Comparison of ENCODE assay signal across 1 cellular context in the genomic region with DNA sequence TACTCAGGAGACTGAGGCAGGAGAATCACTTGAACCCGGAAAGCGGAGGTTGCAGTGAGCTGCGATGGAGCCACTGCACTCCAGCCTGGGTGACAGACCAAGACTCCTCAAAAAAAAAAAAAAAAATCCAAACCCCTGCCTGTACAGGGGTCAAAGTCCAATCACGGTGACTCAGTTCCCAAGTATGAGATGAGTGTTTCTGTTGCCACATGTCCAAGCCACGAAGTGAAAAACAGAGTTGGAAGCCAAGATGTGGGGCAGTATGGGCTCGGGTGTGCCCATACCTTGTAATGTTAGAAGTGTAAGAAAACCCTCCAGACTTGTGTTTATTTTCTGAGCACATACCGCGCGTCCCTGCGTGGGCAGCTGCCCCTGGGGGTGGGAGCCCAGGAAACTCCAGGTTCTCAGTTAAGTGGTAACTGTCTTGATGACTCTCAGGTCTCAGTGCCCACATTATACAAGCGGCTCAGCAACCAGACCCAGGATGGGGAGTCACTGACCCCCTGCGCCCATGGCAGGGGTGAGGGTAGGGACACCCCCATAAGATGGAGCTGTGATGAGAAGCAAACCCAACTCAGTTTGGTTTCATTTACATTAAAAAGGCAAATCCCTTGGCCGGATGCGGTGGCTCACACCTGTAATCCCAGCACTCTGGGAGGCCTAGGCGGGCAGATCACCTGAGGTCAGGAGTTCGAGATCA.
TF ChIP-seq lines count a peak whose summit lies in the region.

No MANE protein-coding gene starts in this region.

TF ChIP-seq in HepG2, 621 proteins besides CTCF, POLR2A, EP300 and RAD21 (continues in another document):
- TF ChIP-seq FOXK1 (CRISPR knock-in tag; IDR thresholded peaks at IDR 0.05; ENCODE audit: borderline replicate concordance, low read depth) (peak; percentile 10; the same call in 1 of the 2 replicates), ZNF256 (CRISPR knock-in tag; conservative IDR thresholded peaks at IDR 0.05) (no peak), MXI1 (IDR thresholded peaks at IDR 0.05; ENCODE audit: borderline replicate concordance, low read depth, low read length) (peak; percentile 77; the same call in 1 of the 3 replicates), ZNF776 (CRISPR knock-in tag; IDR thresholded peaks at IDR 0.05) (no peak), CEBPB (IDR thresholded peaks at IDR 0.05; ENCODE audit: borderline replicate concordance, low read depth, low read length) (peak; percentile 84; the same call in 1 of the 2 replicates), ZNF747 (CRISPR knock-in tag; IDR thresholded peaks at IDR 0.05; ENCODE audit: borderline replicate concordance) (0 out of 2 replicates have a peak, but pooled peaks have one; percentile 11), SMC3 (IDR thresholded peaks at IDR 0.05; ENCODE audit: low read length) (peak; percentile 8; the same call in 1 of the 2 replicates), GFI1 (CRISPR knock-in tag; IDR thresholded peaks at IDR 0.05; ENCODE audit: borderline replicate concordance) (peak; percentile 16; the same call in 1 of the 2 replicates), ZFP36L2 (CRISPR knock-in tag; IDR thresholded peaks at IDR 0.05) (no peak), KDM6A (CRISPR knock-in tag; IDR thresholded peaks at IDR 0.05; ENCODE audit: low read depth) (peak; percentile 53; the same call in 1 of the 2 replicates), MEF2D (CRISPR knock-in tag; IDR thresholded peaks at IDR 0.05) (0 out of 2 replicates have a peak, but pooled peaks have one; percentile 12), SOX6 (IDR thresholded peaks at IDR 0.05) (no peak), SOX6 (CRISPR knock-in tag; IDR thresholded peaks at IDR 0.05) (no peak), FOSL1 (CRISPR knock-in tag; IDR thresholded peaks at IDR 0.05; ENCODE audit: borderline replicate concordance) (peak; percentile 91), ZNF432 (CRISPR knock-in tag; IDR thresholded peaks at IDR 0.05; ENCODE audit: borderline replicate concordance) (no peak), POLR2AphosphoS5 (IDR thresholded peaks at IDR 0.05; ENCODE audit: low read depth, low read length) (peak; percentile 8; the same call in 1 of the 2 replicates), MYC (CRISPR knock-in tag; IDR thresholded peaks at IDR 0.05; ENCODE audit: borderline replicate concordance) (peak; percentile 18; the same call in 1 of the 2 replicates), KDM1A (CRISPR knock-in tag; IDR thresholded peaks at IDR 0.05) (peak; percentile 24; the same call in 1 of the 2 replicates), SOX5 (CRISPR knock-in tag; IDR thresholded peaks at IDR 0.05; ENCODE audit: borderline replicate concordance) (peak; percentile 38; the same call in 1 of the 2 replicates), ZNF350 (CRISPR knock-in tag; IDR thresholded peaks at IDR 0.05; ENCODE audit: borderline replicate concordance, low read depth) (0 out of 2 replicates have a peak, but pooled peaks have one; percentile 15), ZNF224 (CRISPR knock-in tag; IDR thresholded peaks at IDR 0.05) (0 out of 2 replicates have a peak, but pooled peaks have one; percentile 1), JUND (CRISPR knock-in tag; IDR thresholded peaks at IDR 0.05) (peak; percentile 89), MEIS2 (CRISPR knock-in tag; IDR thresholded peaks at IDR 0.05) (no peak), GATAD2A (CRISPR knock-in tag; IDR thresholded peaks at IDR 0.05) (peak; percentile 70; the same call in 1 of the 2 replicates), TAF1 (CRISPR knock-in tag; IDR thresholded peaks at IDR 0.05) (peak; percentile 16; the same call in 1 of the 2 replicates), HDAC1 (CRISPR knock-in tag; IDR thresholded peaks at IDR 0.05) (peak; percentile 11; the same call in 1 of the 2 replicates), NCOR1 (IDR thresholded peaks at IDR 0.05; ENCODE audit: borderline replicate concordance, low read length) (peak; percentile 84), PRPF4 (IDR thresholded peaks at IDR 0.05; ENCODE audit: low read depth, low read length, poor library complexity, severe bottlenecking) (no peak), NR2F2 (IDR thresholded peaks at IDR 0.05; ENCODE audit: borderline replicate concordance, low read depth) (0 out of 2 replicates have a peak, but pooled peaks have one; percentile 24), ZNF460 (CRISPR knock-in tag; IDR thresholded peaks at IDR 0.05; ENCODE audit: borderline replicate concordance) (peak; percentile 89), MED1 (CRISPR knock-in tag; IDR thresholded peaks at IDR 0.05) (peak; percentile 50; the same call in 1 of the 2 replicates), NCOA1 (CRISPR knock-in tag; IDR thresholded peaks at IDR 0.05) (0 out of 2 replicates have a peak, but pooled peaks have one; percentile 28), MAZ (IDR thresholded peaks at IDR 0.05; ENCODE audit: borderline replicate concordance, low read depth, low read length) (0 out of 2 replicates have a peak, but pooled peaks have one; percentile 7), MAZ (CRISPR knock-in tag; IDR thresholded peaks at IDR 0.05; ENCODE audit: low read depth) (no peak), NFIC (IDR thresholded peaks at IDR 0.05; ENCODE audit: low read length) (peak; percentile 32; the same call in 1 of the 2 replicates), CEBPG (CRISPR knock-in tag; IDR thresholded peaks at IDR 0.05) (peak; percentile 67), ZNF607 (CRISPR knock-in tag; IDR thresholded peaks at IDR 0.05; ENCODE audit: borderline replicate concordance) (no peak), KLF16 (CRISPR knock-in tag; IDR thresholded peaks at IDR 0.05) (0 out of 4 replicates have a peak, but pooled peaks of 1 of the 2 experiments have one; percentile 25), ZFAT (CRISPR knock-in tag; conservative IDR thresholded peaks at IDR 0.05) (no peak), HNF4G (IDR thresholded peaks at IDR 0.05; ENCODE audit: borderline replicate concordance, low read depth, low read length) (peak; percentile 78; the same call in 1 of the 2 replicates), HNF4G (CRISPR knock-in tag; IDR thresholded peaks at IDR 0.05; ENCODE audit: borderline replicate concordance, low read depth) (no peak; the same call in 1 of the 2 replicates), NKX3-1 (CRISPR knock-in tag; IDR thresholded peaks at IDR 0.05) (no peak)
- TF ChIP-seq, protein P1, sequence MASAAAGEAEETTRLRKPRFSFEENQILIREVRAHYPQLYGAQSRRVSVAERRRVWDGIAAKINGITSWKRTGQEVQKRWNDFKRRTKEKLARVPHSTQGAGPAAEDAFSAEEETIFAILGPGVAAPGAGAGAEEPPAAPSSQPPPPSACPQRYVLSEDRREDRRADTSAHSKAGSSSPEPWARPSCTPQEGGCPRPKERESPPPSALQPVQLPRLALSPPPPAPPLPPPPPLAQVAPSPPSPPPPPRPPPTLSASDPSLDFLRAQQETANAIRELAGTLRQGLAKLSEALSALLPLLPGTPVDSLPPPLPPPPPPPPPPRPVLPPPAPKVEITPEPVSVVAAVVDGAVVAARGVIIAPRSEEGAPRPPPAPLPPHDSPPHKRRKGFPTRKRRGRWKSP (CRISPR knock-in tag; IDR thresholded peaks at IDR 0.05), result 0 out of 2 replicates have a peak, but pooled peaks have one; percentile 10
- TF ChIP-seq, protein P2, sequence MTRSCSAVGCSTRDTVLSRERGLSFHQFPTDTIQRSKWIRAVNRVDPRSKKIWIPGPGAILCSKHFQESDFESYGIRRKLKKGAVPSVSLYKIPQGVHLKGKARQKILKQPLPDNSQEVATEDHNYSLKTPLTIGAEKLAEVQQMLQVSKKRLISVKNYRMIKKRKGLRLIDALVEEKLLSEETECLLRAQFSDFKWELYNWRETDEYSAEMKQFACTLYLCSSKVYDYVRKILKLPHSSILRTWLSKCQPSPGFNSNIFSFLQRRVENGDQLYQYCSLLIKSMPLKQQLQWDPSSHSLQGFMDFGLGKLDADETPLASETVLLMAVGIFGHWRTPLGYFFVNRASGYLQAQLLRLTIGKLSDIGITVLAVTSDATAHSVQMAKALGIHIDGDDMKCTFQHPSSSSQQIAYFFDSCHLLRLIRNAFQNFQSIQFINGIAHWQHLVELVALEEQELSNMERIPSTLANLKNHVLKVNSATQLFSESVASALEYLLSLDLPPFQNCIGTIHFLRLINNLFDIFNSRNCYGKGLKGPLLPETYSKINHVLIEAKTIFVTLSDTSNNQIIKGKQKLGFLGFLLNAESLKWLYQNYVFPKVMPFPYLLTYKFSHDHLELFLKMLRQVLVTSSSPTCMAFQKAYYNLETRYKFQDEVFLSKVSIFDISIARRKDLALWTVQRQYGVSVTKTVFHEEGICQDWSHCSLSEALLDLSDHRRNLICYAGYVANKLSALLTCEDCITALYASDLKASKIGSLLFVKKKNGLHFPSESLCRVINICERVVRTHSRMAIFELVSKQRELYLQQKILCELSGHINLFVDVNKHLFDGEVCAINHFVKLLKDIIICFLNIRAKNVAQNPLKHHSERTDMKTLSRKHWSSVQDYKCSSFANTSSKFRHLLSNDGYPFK (CRISPR knock-in tag; IDR thresholded peaks at IDR 0.05; ENCODE audit: borderline replicate concordance), result peak; percentile 1; the same call in 1 of the 2 replicates
- TF ChIP-seq, protein P3, sequence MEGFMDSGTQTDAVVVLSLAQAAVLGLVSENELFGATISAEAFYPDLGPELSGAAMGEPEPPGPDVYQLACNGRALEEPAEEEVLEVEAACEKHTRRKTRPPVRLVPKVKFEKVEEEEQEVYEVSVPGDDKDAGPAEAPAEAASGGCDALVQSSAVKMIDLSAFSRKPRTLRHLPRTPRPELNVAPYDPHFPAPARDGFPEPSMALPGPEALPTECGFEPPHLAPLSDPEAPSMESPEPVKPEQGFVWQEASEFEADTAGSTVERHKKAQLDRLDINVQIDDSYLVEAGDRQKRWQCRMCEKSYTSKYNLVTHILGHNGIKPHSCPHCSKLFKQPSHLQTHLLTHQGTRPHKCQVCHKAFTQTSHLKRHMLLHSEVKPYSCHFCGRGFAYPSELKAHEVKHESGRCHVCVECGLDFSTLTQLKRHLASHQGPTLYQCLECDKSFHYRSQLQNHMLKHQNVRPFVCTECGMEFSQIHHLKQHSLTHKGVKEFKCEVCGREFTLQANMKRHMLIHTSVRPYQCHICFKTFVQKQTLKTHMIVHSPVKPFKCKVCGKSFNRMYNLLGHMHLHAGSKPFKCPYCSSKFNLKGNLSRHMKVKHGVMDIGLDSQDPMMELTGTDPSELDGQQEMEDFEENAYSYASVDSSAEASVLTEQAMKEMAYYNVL (CRISPR knock-in tag; IDR thresholded peaks at IDR 0.05; ENCODE audit: borderline replicate concordance), result 0 out of 2 replicates have a peak, but pooled peaks have one; percentile 13
- TF ChIP-seq, protein P4, sequence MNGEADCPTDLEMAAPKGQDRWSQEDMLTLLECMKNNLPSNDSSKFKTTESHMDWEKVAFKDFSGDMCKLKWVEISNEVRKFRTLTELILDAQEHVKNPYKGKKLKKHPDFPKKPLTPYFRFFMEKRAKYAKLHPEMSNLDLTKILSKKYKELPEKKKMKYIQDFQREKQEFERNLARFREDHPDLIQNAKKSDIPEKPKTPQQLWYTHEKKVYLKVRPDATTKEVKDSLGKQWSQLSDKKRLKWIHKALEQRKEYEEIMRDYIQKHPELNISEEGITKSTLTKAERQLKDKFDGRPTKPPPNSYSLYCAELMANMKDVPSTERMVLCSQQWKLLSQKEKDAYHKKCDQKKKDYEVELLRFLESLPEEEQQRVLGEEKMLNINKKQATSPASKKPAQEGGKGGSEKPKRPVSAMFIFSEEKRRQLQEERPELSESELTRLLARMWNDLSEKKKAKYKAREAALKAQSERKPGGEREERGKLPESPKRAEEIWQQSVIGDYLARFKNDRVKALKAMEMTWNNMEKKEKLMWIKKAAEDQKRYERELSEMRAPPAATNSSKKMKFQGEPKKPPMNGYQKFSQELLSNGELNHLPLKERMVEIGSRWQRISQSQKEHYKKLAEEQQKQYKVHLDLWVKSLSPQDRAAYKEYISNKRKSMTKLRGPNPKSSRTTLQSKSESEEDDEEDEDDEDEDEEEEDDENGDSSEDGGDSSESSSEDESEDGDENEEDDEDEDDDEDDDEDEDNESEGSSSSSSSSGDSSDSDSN (CRISPR knock-in tag; IDR thresholded peaks at IDR 0.05), result no peak
- TF ChIP-seq, protein P5, sequence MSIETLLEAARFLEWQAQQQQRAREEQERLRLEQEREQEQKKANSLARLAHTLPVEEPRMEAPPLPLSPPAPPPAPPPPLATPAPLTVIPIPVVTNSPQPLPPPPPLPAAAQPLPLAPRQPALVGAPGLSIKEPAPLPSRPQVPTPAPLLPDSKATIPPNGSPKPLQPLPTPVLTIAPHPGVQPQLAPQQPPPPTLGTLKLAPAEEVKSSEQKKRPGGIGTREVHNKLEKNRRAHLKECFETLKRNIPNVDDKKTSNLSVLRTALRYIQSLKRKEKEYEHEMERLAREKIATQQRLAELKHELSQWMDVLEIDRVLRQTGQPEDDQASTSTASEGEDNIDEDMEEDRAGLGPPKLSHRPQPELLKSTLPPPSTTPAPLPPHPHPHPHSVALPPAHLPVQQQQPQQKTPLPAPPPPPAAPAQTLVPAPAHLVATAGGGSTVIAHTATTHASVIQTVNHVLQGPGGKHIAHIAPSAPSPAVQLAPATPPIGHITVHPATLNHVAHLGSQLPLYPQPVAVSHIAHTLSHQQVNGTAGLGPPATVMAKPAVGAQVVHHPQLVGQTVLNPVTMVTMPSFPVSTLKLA (IDR thresholded peaks at IDR 0.05), result peak; percentile 53
- TF ChIP-seq, protein P6, sequence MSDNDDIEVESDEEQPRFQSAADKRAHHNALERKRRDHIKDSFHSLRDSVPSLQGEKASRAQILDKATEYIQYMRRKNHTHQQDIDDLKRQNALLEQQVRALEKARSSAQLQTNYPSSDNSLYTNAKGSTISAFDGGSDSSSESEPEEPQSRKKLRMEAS (IDR thresholded peaks at IDR 0.05), result peak; percentile 44; the same call in 1 of the 2 replicates
- TF ChIP-seq, protein P7, sequence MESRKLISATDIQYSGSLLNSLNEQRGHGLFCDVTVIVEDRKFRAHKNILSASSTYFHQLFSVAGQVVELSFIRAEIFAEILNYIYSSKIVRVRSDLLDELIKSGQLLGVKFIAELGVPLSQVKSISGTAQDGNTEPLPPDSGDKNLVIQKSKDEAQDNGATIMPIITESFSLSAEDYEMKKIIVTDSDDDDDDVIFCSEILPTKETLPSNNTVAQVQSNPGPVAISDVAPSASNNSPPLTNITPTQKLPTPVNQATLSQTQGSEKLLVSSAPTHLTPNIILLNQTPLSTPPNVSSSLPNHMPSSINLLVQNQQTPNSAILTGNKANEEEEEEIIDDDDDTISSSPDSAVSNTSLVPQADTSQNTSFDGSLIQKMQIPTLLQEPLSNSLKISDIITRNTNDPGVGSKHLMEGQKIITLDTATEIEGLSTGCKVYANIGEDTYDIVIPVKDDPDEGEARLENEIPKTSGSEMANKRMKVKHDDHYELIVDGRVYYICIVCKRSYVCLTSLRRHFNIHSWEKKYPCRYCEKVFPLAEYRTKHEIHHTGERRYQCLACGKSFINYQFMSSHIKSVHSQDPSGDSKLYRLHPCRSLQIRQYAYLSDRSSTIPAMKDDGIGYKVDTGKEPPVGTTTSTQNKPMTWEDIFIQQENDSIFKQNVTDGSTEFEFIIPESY (CRISPR knock-in tag; IDR thresholded peaks at IDR 0.05), result 0 out of 2 replicates have a peak, but pooled peaks have one; percentile 8
- TF ChIP-seq, protein P8, sequence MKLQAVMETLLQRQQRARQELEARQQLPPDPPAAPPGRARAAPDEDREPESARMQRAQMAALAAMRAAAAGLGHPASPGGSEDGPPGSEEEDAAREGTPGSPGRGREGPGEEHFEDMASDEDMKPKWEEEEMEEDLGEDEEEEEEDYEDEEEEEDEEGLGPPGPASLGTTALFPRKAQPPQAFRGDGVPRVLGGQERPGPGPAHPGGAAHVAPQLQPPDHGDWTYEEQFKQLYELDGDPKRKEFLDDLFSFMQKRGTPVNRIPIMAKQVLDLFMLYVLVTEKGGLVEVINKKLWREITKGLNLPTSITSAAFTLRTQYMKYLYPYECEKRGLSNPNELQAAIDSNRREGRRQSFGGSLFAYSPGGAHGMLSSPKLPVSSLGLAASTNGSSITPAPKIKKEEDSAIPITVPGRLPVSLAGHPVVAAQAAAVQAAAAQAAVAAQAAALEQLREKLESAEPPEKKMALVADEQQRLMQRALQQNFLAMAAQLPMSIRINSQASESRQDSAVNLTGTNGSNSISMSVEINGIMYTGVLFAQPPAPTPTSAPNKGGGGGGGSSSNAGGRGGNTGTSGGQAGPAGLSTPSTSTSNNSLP (IDR thresholded peaks at IDR 0.05; ENCODE audit: low read depth, low read length), result peak; percentile 39; the same call in 1 of the 2 replicates
